Comparison of ENCODE assay signal across 8 cellular contexts in genomic region chr2:148927010-148927409, GRCh38. TPM values are rescaled to one million over a fixed set of nuclear protein-coding genes. Genes with fewer than 3 reads are reported as not detected.
A peak's percentile ranks its signal among the peaks of the same experiment; 100 is the strongest.
DNase-seq lines count a peak whose midpoint lies in the region; ATAC-seq, FAIRE-seq and TF ChIP-seq lines count a peak whose summit lies in the region.

No MANE protein-coding gene starts in this region.

- 72% methylated on average over 9 of the region's 12 CpGs for WGBS in A549 (ENCODE audit: missing lambda C conversion rate)
- 69% methylated on average over 9 of the region's 12 CpGs for WGBS in HepG2 (ENCODE audit: low lambda C conversion rate)

- H3K4me2 ChIP-seq in A549 (peak overlapping the region; percentile 52; the same call in 2 of the 3 replicates), HepG2 (ENCODE audit: low read depth, low read length) (peak overlapping the region; percentile 33)

- no peak overlapping the region for H3K4me3 ChIP-seq in A549
- no peak overlapping the region for H3K4me3 ChIP-seq in HepG2 (replicated peaks in 1 of 3; ENCODE audit: insufficient read depth in 1 of 3, low read depth in 2 of 3, low read length in 3 of 3)

- no peak overlapping the region for H2AFZ ChIP-seq in HepG2 (ENCODE audit: low read length)

- no peaks in the 10 kb centered on the region for H3K4me1 ChIP-seq in A549
- no peaks in the 10 kb centered on the region for H3K4me1 ChIP-seq in HepG2 (ENCODE audit: insufficient read depth, low read length)

- H3K27me3 ChIP-seq in HepG2 (ENCODE audit: control insufficient read depth in 1 of 2, insufficient read depth in 2 of 2, low read length in 2 of 2), result no peaks in the 10 kb centered on the region; a peak in 1 of 5 replicates

- H3K9me3 ChIP-seq in A549 (no peaks in the 10 kb centered on the region), HepG2 (ENCODE audit: low read length) (no peaks in the 10 kb centered on the region)

- no peak for TF ChIP-seq RAD21 in A549 (conservative IDR thresholded peaks at IDR 0.05 in 1 of 2, IDR thresholded peaks at IDR 0.05 in 1 of 2)
- no peak for TF ChIP-seq RAD21 in HepG2 (CRISPR knock-in tag; IDR thresholded peaks at IDR 0.05)

- ATAC-seq in A549, result peak in 1 of 2 experiments; percentile 46; a peak in 3 of 6 replicates
- ATAC-seq in GM21367 (IDR thresholded peaks at IDR 0.05; ENCODE audit: unreplicated experiment), result peak; percentile 44
- ATAC-seq in HG03520 (IDR thresholded peaks at IDR 0.05; ENCODE audit: unreplicated experiment), result peak; percentile 52
- peak; percentile 47 for ATAC-seq in HepG2

- POLR2A ChIA-PET in A549 (lab: Yijun Ruan, JAX), result no interaction called here
- POLR2A ChIA-PET in HepG2 (lab: Yijun Ruan, JAX), result no interaction called here

- TF ChIP-seq CTCF in A549 (IDR thresholded peaks at IDR 0.05), result no peak; the same call in 1 of the 3 replicates
- TF ChIP-seq CTCF in HepG2 (CRISPR knock-in tag; IDR thresholded peaks at IDR 0.05), result no peak

- no peaks in the 10 kb centered on the region for H3K36me3 ChIP-seq in HepG2 (replicated peaks in 1 of 2; ENCODE audit: control insufficient read depth in 1 of 2, insufficient read depth in 2 of 2, low read length in 2 of 2)

- DNase-seq in A549 (ENCODE audit: low read depth in 1 of 2, low spot score in 1 of 2) (no peak), activated T-cell treated with anti-CD3 and anti-CD28 coated beads for 48 hours (ENCODE audit: low read depth) (peak; percentile 19), HepG2 (ENCODE audit: low spot score) (no peak), frontal cortex (ENCODE audit: low spot score in 2 of 2) (no peak), GM19238 (ENCODE audit: insufficient read length, low spot score) (no peak)
- DNase-seq in stimulated activated naive CD4-positive, alpha-beta T cell treated with Interleukin-2 at 50 U/mL for 16 hours (lab: John Stamatoyannopoulos, UW), result no peak

- FAIRE-seq in A549 (lab: Jason Lieb, UNC), result no peak
- FAIRE-seq in HepG2 (lab: Jason Lieb, UNC), result no peak
- no peak for FAIRE-seq in frontal cortex (lab: Jason Lieb, UNC)

- TF ChIP-seq POLR2A in A549 (IDR thresholded peaks at IDR 0.05; ENCODE audit: low read length) (no peak), HepG2 (IDR thresholded peaks at IDR 0.05; ENCODE audit: insufficient read depth in 1 of 2, low read depth in 2 of 2, low read length in 2 of 2) (no peak)

- intact Hi-C loops in HepG2 (cut with micrococcal nuclease; ENCODE audit: unreplicated experiment), result no loop called here

- in situ Hi-C loops in HepG2 (cut with HindIII; ENCODE audit: extremely low pct_ligation_motif_present, low pct_unique_long_range_greater_than_20kb), result no loop called here

- no peak overlapping the region for H3K9ac ChIP-seq in HepG2 (ENCODE audit: insufficient read depth, low read depth, low read length)

- H3K27ac ChIP-seq in A549 (no peak overlapping the region), HepG2 (ENCODE audit: extremely low read length, insufficient read depth, low read length) (no peak overlapping the region)

- CTCF ChIA-PET in A549 (lab: Yijun Ruan, JAX) (interaction anchor here (0.7 to 1.6 kb wide), 7 partner anchors 8 to 287 kb away, joined by 3 to 5 read pairs (median 3); no protein-coding TSS in a partner anchor), HepG2 (lab: Yijun Ruan, JAX; ENCODE audit: low intra/inter-chr PET ratio, low total read pairs) (interaction anchor here (1.2 kb wide), 1 partner anchor 63 kb away, joined by 3 read pairs; no protein-coding TSS in a partner anchor)

- BruUV-seq in HepG2 (replicated peaks; lab: Mats Ljungman, UMichigan), result no TSS peak

- H3K79me2 ChIP-seq in HepG2 (ENCODE audit: insufficient read depth, low read length), result no peaks in the 10 kb centered on the region

- H4K20me1 ChIP-seq in HepG2 (ENCODE audit: insufficient read depth, low read length), result no peaks in the 10 kb centered on the region

- TF ChIP-seq EP300 in A549 (IDR thresholded peaks at IDR 0.05) (no peak), HepG2 (IDR thresholded peaks at IDR 0.05; ENCODE audit: low read depth in 2 of 2, low read length in 2 of 2) (no peak), HepG2 (CRISPR knock-in tag; IDR thresholded peaks at IDR 0.05; ENCODE audit: borderline replicate concordance) (no peak)

TF ChIP-seq in A549, 52 proteins besides CTCF, POLR2A, EP300 and RAD21:
- no peak for TF ChIP-seq MAFK (IDR thresholded peaks at IDR 0.05; ENCODE audit: partially characterized antibody)
- no peak for TF ChIP-seq PBX3 (IDR thresholded peaks at IDR 0.05)

TF ChIP-seq in HepG2, 621 proteins besides CTCF, POLR2A, EP300 and RAD21:
- TF ChIP-seq, protein P1, sequence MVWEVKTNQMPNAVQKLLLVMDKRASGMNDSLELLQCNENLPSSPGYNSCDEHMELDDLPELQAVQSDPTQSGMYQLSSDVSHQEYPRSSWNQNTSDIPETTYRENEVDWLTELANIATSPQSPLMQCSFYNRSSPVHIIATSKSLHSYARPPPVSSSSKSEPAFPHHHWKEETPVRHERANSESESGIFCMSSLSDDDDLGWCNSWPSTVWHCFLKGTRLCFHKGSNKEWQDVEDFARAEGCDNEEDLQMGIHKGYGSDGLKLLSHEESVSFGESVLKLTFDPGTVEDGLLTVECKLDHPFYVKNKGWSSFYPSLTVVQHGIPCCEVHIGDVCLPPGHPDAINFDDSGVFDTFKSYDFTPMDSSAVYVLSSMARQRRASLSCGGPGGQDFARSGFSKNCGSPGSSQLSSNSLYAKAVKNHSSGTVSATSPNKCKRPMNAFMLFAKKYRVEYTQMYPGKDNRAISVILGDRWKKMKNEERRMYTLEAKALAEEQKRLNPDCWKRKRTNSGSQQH (CRISPR knock-in tag; IDR thresholded peaks at IDR 0.05; ENCODE audit: low read depth), result no peak
- TF ChIP-seq, protein P2, sequence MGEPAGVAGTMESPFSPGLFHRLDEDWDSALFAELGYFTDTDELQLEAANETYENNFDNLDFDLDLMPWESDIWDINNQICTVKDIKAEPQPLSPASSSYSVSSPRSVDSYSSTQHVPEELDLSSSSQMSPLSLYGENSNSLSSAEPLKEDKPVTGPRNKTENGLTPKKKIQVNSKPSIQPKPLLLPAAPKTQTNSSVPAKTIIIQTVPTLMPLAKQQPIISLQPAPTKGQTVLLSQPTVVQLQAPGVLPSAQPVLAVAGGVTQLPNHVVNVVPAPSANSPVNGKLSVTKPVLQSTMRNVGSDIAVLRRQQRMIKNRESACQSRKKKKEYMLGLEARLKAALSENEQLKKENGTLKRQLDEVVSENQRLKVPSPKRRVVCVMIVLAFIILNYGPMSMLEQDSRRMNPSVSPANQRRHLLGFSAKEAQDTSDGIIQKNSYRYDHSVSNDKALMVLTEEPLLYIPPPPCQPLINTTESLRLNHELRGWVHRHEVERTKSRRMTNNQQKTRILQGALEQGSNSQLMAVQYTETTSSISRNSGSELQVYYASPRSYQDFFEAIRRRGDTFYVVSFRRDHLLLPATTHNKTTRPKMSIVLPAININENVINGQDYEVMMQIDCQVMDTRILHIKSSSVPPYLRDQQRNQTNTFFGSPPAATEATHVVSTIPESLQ (CRISPR knock-in tag; conservative IDR thresholded peaks at IDR 0.05), result no peak
- no peak for TF ChIP-seq ZNF780A (CRISPR knock-in tag; IDR thresholded peaks at IDR 0.05)
- no peak for TF ChIP-seq PCBP2 (optimal IDR thresholded peaks at IDR 0.05; ENCODE audit: low read depth, low read length, poor library complexity, severe bottlenecking)
- 0 out of 2 replicates have a peak, but pooled peaks have one; percentile 13 for TF ChIP-seq ZFY (CRISPR knock-in tag; IDR thresholded peaks at IDR 0.05)
- no peak for TF ChIP-seq RFX5 (IDR thresholded peaks at IDR 0.05; ENCODE audit: low read depth, low read length)
- 0 out of 2 replicates have a peak, but pooled peaks have one; percentile 46 for TF ChIP-seq ZNF891 (CRISPR knock-in tag; IDR thresholded peaks at IDR 0.05)
- TF ChIP-seq MAFG (CRISPR knock-in tag; IDR thresholded peaks at IDR 0.05), result no peak

RNA-seq across cellular contexts. Expression of gene KIF5C, which starts 52.0 kb away (rescaled TPM):
- 0.30 and 0.66 TPM in 2 replicates for polyA plus RNA-seq in A549 (2011; rRNA removed)
- 0.11 and 0.13 TPM in 2 replicates for polyA plus RNA-seq in A549 (2012; cell fraction: cytosol; rRNA removed)
- 0.11 and 0.16 TPM in 2 replicates for polyA plus RNA-seq in A549 (2012; cell fraction: nucleus; rRNA removed)
- 0.27 to 0.32 TPM (median 0.28 TPM) in 3 replicates for polyA plus RNA-seq in A549 (2017; fragmentation: RNase III; extraction: RNeasy Plus Mini Kit Qiagen cat#74134 plus additional on column Dnase treatment)
- polyA minus RNA-seq in A549 (2011; rRNA and poly(A)+ RNA removed), result 0.83 and 1.0 TPM in 2 replicates
- total RNA-seq in HepG2 (2016; rRNA removed; fragmentation: Illumina TruSeq; extraction: Trizol), result 0.15 TPM in 2 replicates
- total RNA-seq in HepG2 (2016; cell fraction: cytosol; rRNA removed; fragmentation: Illumina TruSeq; extraction: Trizol; ENCODE audit: low read depth), result not detected in 2 replicates
- 0.13 and 0.31 TPM in 2 replicates for total RNA-seq in HepG2 (2016; cell fraction: insoluble cytoplasmic fraction; rRNA removed; fragmentation: Illumina TruSeq; extraction: Trizol)
- 0.09 TPM in 1 of 2 replicates, not detected in the other for total RNA-seq in HepG2 (2016; cell fraction: membrane; rRNA removed; fragmentation: Illumina TruSeq; extraction: Trizol)
- 0.31 and 0.47 TPM in 2 replicates for total RNA-seq in HepG2 (2016; cell fraction: nucleus; rRNA removed; fragmentation: Illumina TruSeq; extraction: Trizol)
- 0.17 and 0.20 TPM in 2 replicates for polyA plus RNA-seq in HepG2 (2011; rRNA removed)
- 0.05 and 0.21 TPM in 2 replicates for polyA plus RNA-seq in HepG2 (2011; cell fraction: cytosol; rRNA removed)
- polyA plus RNA-seq in HepG2 (2011; cell fraction: nucleus; rRNA removed), result 0.37 and 0.74 TPM in 2 replicates
- 0.16 and 0.43 TPM in 2 replicates for polyA plus RNA-seq in HepG2 (2012)
- not detected in 2 replicates for polyA plus RNA-seq in HepG2 (2016; cell fraction: cytosol; fragmentation: Illumina TruSeq; extraction: Trizol; ENCODE audit: low read depth)
- polyA plus RNA-seq in HepG2 (2016; cell fraction: insoluble cytoplasmic fraction; fragmentation: Illumina TruSeq; extraction: Trizol; ENCODE audit: low read depth), result 0.12 and 0.17 TPM in 2 replicates
- 0.03 TPM in 1 of 2 replicates, not detected in the other for polyA plus RNA-seq in HepG2 (2016; cell fraction: membrane; fragmentation: Illumina TruSeq; extraction: Trizol; ENCODE audit: low read depth)
- 0.19 and 0.63 TPM in 2 replicates for polyA plus RNA-seq in HepG2 (2016; cell fraction: nucleus; fragmentation: Illumina TruSeq; extraction: Trizol; ENCODE audit: insufficient read depth, low read depth)
- 1.1 TPM in 1 of 2 replicates, not detected in the other for polyA minus RNA-seq in HepG2 (2011; rRNA and poly(A)+ RNA removed; ENCODE audit: low replicate concordance)
- 0.20 and 0.88 TPM in 2 replicates for polyA minus RNA-seq in HepG2 (2011; cell fraction: cytosol; rRNA and poly(A)+ RNA removed)
- polyA minus RNA-seq in HepG2 (2011; cell fraction: nucleus; rRNA and poly(A)+ RNA removed), result 0.77 and 0.99 TPM in 2 replicates
- 388 TPM for total RNA-seq in frontal cortex

Comparison
In these comparisons a context has a peak if more than half of its experiments do, and no peak if none do; other contexts are left out.
1. RNA of gene KIF5C, which starts 52.0 kb away (total RNA-seq): 388 TPM in frontal cortex (single experiment); 0.09 to 0.47 TPM in HepG2; every median in the first group is over 100 times any median in the second.